In genomic region chr6:167122041-167122826, GRCh38 we compare ENCODE assay signal across 1 cellular context.
TF ChIP-seq lines count a peak whose summit lies in the region.

No MANE protein-coding gene starts in this region.

TF ChIP-seq in HepG2, 621 proteins besides CTCF, POLR2A, EP300 and RAD21 (continued from another document):
- TF ChIP-seq ZNF790 (CRISPR knock-in tag; IDR thresholded peaks at IDR 0.05; ENCODE audit: borderline replicate concordance) (no peak), GZF1 (CRISPR knock-in tag; IDR thresholded peaks at IDR 0.05) (0 out of 2 replicates have a peak, but pooled peaks have one; percentile 23), ZKSCAN5 (CRISPR knock-in tag; IDR thresholded peaks at IDR 0.05) (0 out of 2 replicates have a peak, but pooled peaks have one; percentile 50), ZNF253 (CRISPR knock-in tag; IDR thresholded peaks at IDR 0.05; ENCODE audit: borderline replicate concordance) (no peak), SRSF1 (optimal IDR thresholded peaks at IDR 0.05; ENCODE audit: low read depth, low read length) (no peak), ZNF737 (CRISPR knock-in tag; IDR thresholded peaks at IDR 0.05; ENCODE audit: borderline replicate concordance) (no peak), ZNF383 (CRISPR knock-in tag; IDR thresholded peaks at IDR 0.05; ENCODE audit: borderline replicate concordance) (no peak), ZNF468 (CRISPR knock-in tag; IDR thresholded peaks at IDR 0.05) (no peak), CENPT (CRISPR knock-in tag; IDR thresholded peaks at IDR 0.05; ENCODE audit: low read depth) (no peak), ZNF572 (CRISPR knock-in tag; IDR thresholded peaks at IDR 0.05) (no peak), HINFP (CRISPR knock-in tag; IDR thresholded peaks at IDR 0.05; ENCODE audit: low read depth) (no peak), KDM5B (CRISPR knock-in tag; IDR thresholded peaks at IDR 0.05; ENCODE audit: borderline replicate concordance) (0 out of 2 replicates have a peak, but pooled peaks have one; percentile 4), PRDM15 (CRISPR knock-in tag; IDR thresholded peaks at IDR 0.05) (peak; percentile 10; the same call in 1 of the 2 replicates), ZNF768 (CRISPR knock-in tag; IDR thresholded peaks at IDR 0.05) (peak; percentile 65; the same call in 1 of the 2 replicates), ZNF292 (CRISPR knock-in tag; IDR thresholded peaks at IDR 0.05; ENCODE audit: borderline replicate concordance, low read depth) (no peak), HMG20B (CRISPR knock-in tag; conservative IDR thresholded peaks at IDR 0.05) (no peak)
- TF ChIP-seq, protein P1, sequence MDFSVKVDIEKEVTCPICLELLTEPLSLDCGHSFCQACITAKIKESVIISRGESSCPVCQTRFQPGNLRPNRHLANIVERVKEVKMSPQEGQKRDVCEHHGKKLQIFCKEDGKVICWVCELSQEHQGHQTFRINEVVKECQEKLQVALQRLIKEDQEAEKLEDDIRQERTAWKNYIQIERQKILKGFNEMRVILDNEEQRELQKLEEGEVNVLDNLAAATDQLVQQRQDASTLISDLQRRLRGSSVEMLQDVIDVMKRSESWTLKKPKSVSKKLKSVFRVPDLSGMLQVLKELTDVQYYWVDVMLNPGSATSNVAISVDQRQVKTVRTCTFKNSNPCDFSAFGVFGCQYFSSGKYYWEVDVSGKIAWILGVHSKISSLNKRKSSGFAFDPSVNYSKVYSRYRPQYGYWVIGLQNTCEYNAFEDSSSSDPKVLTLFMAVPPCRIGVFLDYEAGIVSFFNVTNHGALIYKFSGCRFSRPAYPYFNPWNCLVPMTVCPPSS (IDR thresholded peaks at IDR 0.05) = no peak
- TF ChIP-seq, protein P2, sequence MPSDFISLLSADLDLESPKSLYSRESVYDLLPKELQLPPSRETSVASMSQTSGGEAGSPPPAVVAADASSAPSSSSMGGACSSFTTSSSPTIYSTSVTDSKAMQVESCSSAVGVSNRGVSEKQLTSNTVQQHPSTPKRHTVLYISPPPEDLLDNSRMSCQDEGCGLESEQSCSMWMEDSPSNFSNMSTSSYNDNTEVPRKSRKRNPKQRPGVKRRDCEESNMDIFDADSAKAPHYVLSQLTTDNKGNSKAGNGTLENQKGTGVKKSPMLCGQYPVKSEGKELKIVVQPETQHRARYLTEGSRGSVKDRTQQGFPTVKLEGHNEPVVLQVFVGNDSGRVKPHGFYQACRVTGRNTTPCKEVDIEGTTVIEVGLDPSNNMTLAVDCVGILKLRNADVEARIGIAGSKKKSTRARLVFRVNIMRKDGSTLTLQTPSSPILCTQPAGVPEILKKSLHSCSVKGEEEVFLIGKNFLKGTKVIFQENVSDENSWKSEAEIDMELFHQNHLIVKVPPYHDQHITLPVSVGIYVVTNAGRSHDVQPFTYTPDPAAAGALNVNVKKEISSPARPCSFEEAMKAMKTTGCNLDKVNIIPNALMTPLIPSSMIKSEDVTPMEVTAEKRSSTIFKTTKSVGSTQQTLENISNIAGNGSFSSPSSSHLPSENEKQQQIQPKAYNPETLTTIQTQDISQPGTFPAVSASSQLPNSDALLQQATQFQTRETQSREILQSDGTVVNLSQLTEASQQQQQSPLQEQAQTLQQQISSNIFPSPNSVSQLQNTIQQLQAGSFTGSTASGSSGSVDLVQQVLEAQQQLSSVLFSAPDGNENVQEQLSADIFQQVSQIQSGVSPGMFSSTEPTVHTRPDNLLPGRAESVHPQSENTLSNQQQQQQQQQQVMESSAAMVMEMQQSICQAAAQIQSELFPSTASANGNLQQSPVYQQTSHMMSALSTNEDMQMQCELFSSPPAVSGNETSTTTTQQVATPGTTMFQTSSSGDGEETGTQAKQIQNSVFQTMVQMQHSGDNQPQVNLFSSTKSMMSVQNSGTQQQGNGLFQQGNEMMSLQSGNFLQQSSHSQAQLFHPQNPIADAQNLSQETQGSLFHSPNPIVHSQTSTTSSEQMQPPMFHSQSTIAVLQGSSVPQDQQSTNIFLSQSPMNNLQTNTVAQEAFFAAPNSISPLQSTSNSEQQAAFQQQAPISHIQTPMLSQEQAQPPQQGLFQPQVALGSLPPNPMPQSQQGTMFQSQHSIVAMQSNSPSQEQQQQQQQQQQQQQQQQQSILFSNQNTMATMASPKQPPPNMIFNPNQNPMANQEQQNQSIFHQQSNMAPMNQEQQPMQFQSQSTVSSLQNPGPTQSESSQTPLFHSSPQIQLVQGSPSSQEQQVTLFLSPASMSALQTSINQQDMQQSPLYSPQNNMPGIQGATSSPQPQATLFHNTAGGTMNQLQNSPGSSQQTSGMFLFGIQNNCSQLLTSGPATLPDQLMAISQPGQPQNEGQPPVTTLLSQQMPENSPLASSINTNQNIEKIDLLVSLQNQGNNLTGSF (CRISPR knock-in tag; IDR thresholded peaks at IDR 0.05) = 0 out of 2 replicates have a peak, but pooled peaks have one; percentile 58
- TF ChIP-seq, protein P3, sequence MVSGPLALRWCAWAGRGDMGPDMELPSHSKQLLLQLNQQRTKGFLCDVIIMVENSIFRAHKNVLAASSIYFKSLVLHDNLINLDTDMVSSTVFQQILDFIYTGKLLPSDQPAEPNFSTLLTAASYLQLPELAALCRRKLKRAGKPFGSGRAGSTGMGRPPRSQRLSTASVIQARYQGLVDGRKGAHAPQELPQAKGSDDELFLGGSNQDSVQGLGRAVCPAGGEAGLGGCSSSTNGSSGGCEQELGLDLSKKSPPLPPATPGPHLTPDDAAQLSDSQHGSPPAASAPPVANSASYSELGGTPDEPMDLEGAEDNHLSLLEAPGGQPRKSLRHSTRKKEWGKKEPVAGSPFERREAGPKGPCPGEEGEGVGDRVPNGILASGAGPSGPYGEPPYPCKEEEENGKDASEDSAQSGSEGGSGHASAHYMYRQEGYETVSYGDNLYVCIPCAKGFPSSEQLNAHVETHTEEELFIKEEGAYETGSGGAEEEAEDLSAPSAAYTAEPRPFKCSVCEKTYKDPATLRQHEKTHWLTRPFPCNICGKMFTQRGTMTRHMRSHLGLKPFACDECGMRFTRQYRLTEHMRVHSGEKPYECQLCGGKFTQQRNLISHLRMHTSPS (CRISPR knock-in tag; IDR thresholded peaks at IDR 0.05; ENCODE audit: low read depth) = no peak
